Comparison of ENCODE assay signal across 8 cellular contexts in genomic region chr1:175023922-175024242, GRCh38. TPM values are rescaled to one million over a fixed set of nuclear protein-coding genes. Genes with fewer than 3 reads are reported as not detected.
A peak's percentile ranks its signal among the peaks of the same experiment; 100 is the strongest.
DNase-seq lines count a peak whose midpoint lies in the region; ATAC-seq, FAIRE-seq and TF ChIP-seq lines count a peak whose summit lies in the region.
"Not testable (repeated sequence)": the region's sequence is repeated elsewhere in the genome, so short reads cannot be mapped to it uniquely, and the experiment has no call there.

No MANE protein-coding gene starts in this region.

- not testable (repeated sequence) for H3K23me2 ChIP-seq in H9 (ENCODE audit: insufficient read length, low read depth, low read length, poor library complexity, severe bottlenecking)

- H2BK15ac ChIP-seq in H9 (ENCODE audit: low read depth, low read length) = not testable (repeated sequence)

- not testable (repeated sequence) for H4K20me1 ChIP-seq in H9 (ENCODE audit: control insufficient read depth, insufficient read depth, insufficient read length)

- peak overlapping the region; percentile 75 for H2AFZ ChIP-seq in H9 (ENCODE audit: low read length)

- H2BK5ac ChIP-seq in H9 (ENCODE audit: insufficient read length, low read length) = not testable (repeated sequence)

- WGBS in H9 (ENCODE audit: extremely low coverage, insufficient read length, low lambda C conversion rate) = no CpG with 5 or more reads among the region's 2 CpGs
- 94 to 100% (median 96%) methylated on average over 2 of the region's 2 CpGs for WGBS in heart left ventricle, 4 donors
- 86 to 95% (median 93%) methylated on average over 2 of the region's 2 CpGs for WGBS in small intestine, 3 donors

- peak overlapping the region; percentile 100 for H3K4me2 ChIP-seq in H9 (ENCODE audit: insufficient read depth, insufficient read length, low read length)

- H4K5ac ChIP-seq in H9 (ENCODE audit: insufficient read length, low read depth, low read length) = peak overlapping the region; percentile 95

- intact Hi-C loops in heart left ventricle (cut with DNase I) = loop anchor here in 2 of 10 donors (1.0 to 10.0 kb wide), 3 partner anchors 24 to 1181 kb away; partner anchors contain the start of gene COP1 (in 1 of the 2)

- H4K91ac ChIP-seq in H9 (ENCODE audit: insufficient read length, low read depth, low read length) = not testable (repeated sequence)

- not testable (repeated sequence) for H3K9me3 Mint-ChIP-seq in H9; activated T-cell treated with anti-CD3 and anti-CD28 coated beads, Interleukin-2, amount 50 U/mL, for 24 hours; chondrocyte (ENCODE audit: low read depth)

- not testable (repeated sequence) for FAIRE-seq in small intestine (lab: Jason Lieb, UNC)

- not testable (repeated sequence) for H3K36me3 Mint-ChIP-seq in H9 (ENCODE audit: insufficient read depth in 1 of 3, low read depth in 3 of 3); chondrocyte (ENCODE audit: low read depth)
- peaks cover 28% of the 10 kb centered on the region for H3K36me3 Mint-ChIP-seq in activated T-cell treated with anti-CD3 and anti-CD28 coated beads, Interleukin-2, amount 50 U/mL, for 24 hours (ENCODE audit: low read depth)

- H3T11ph ChIP-seq in H9 (ENCODE audit: low read length) = peak overlapping the region; percentile 43

- not testable (repeated sequence) for H2BK20ac ChIP-seq in H9 (ENCODE audit: low read depth, low read length, poor library complexity, severe bottlenecking)

- H3K79me2 ChIP-seq in H9 (ENCODE audit: insufficient read depth, low read length) = not testable (repeated sequence)

- not testable (repeated sequence) for TF ChIP-seq CTCF in AG04450 (IDR thresholded peaks at IDR 0.05; ENCODE audit: low read depth, low read length); H9 (conservative IDR thresholded peaks at IDR 0.05); chondrocyte (IDR thresholded peaks at IDR 0.05); heart left ventricle (IDR thresholded peaks at IDR 0.05)

- POLR2A ChIA-PET in AG04450 (lab: Yijun Ruan, JAX) = interaction anchor here (1.0 to 1.5 kb wide), 7 partner anchors 9 to 1184 kb away, joined by 4 to 35 read pairs (median 7); partner anchors contain the start of gene CACYBP

- H3K9ac ChIP-seq in H9 (ENCODE audit: extremely low read depth, insufficient read length, low read length) = peak overlapping the region; percentile 72
- H3K9ac ChIP-seq in NT2/D1 (ENCODE audit: insufficient read length, low read depth) = peak overlapping the region; percentile 98

- H3K79me1 ChIP-seq in H9 (ENCODE audit: insufficient read depth, low read depth, low read length, poor library complexity, severe bottlenecking) = not testable (repeated sequence)

- not testable (repeated sequence) for H2BK120ac ChIP-seq in H9 (ENCODE audit: low read depth, low read length, poor library complexity, severe bottlenecking)

- not testable (repeated sequence) for H3K9me3 ChIP-seq in AG04450 (ENCODE audit: control insufficient read depth, insufficient read depth, low read length); H9 (ENCODE audit: control insufficient read depth, low read depth, low read length); NT2/D1 (ENCODE audit: insufficient read depth, low read length); heart left ventricle; muscle layer of duodenum (ENCODE audit: control insufficient read depth in 1 of 2, low read length in 2 of 2); small intestine (ENCODE audit: control insufficient read depth, low read depth)

- H3K4me1 Mint-ChIP-seq in H9 = peaks cover 0 to 10% of the 10 kb centered on the region in 2 experiments; a peak in 2 of 4 replicates
- H3K4me1 Mint-ChIP-seq in activated T-cell treated with anti-CD3 and anti-CD28 coated beads, Interleukin-2, amount 50 U/mL, for 24 hours (ENCODE audit: low read depth) = peaks cover 30% of the 10 kb centered on the region
- peaks cover 24% of the 10 kb centered on the region for H3K4me1 Mint-ChIP-seq in chondrocyte (ENCODE audit: low read depth)

- H2BK12ac ChIP-seq in H9 (ENCODE audit: insufficient read length, low read depth, low read length) = not testable (repeated sequence)

- CTCF ChIA-PET in AG04450 (lab: Charles Lee) = interaction anchor here (1.4 to 2.7 kb wide), 3 partner anchors 25 to 101 kb away, joined by 3 to 14 read pairs (median 6); no protein-coding TSS in a partner anchor

- H3K18ac ChIP-seq in H9 (ENCODE audit: insufficient read length, low read depth, low read length) = peak overlapping the region; percentile 72

- peaks cover 18% of the 10 kb centered on the region for H3K36me3 ChIP-seq in NT2/D1 (ENCODE audit: insufficient read depth, insufficient read length, low read length)
- H3K36me3 ChIP-seq in heart left ventricle = peaks cover 0 to 17% (median 0%) of the 10 kb centered on the region in 9 donors
- not testable (repeated sequence) for H3K36me3 ChIP-seq in muscle layer of duodenum (ENCODE audit: control insufficient read depth in 1 of 2, insufficient read depth in 2 of 2, low read length in 2 of 2); small intestine (ENCODE audit: control insufficient read depth in 2 of 2, insufficient read depth in 2 of 2, low read length in 2 of 2)

- not testable (repeated sequence) for TF ChIP-seq POLR2A in heart left ventricle (IDR thresholded peaks at IDR 0.05)

- H3K4ac ChIP-seq in H9 (ENCODE audit: low read depth, low read length) = not testable (repeated sequence)

- ATAC-seq in heart left ventricle = peak in 2 of 4 donors; percentile 1 to 2

- H3K4me3 Mint-ChIP-seq in H9 (peak overlapping the region; percentile 86 to 94), chondrocyte (ENCODE audit: unreplicated experiment) (peak overlapping the region; percentile 84)
- peak overlapping the region; percentile 85 for H3K4me3 Mint-ChIP-seq in activated T-cell treated with anti-CD3 and anti-CD28 coated beads, Interleukin-2, amount 50 U/mL, for 24 hours

- peak overlapping the region; percentile 94 for H2AK5ac ChIP-seq in H9 (ENCODE audit: insufficient read length, low read length)

- H3K4me3 ChIP-seq in AG04450 (ENCODE audit: low read depth, low read length) (peak overlapping the region; percentile 96), NT2/D1 (ENCODE audit: insufficient read length, low read depth) (peak overlapping the region; percentile 97), heart left ventricle (peak overlapping the region in 11 of 12 donors; percentile 71 to 96 (median 93)), muscle layer of duodenum (ENCODE audit: low read depth in 1 of 2, low read length in 2 of 2) (peak overlapping the region; percentile 90 to 99)
- H3K4me3 ChIP-seq in small intestine (ENCODE audit: low read depth in 1 of 2, low read length in 2 of 2) = not testable (repeated sequence)

- not testable (repeated sequence) for H3K27me3 ChIP-seq in AG04450 (ENCODE audit: control insufficient read depth, insufficient read depth, low read length); H9 (ENCODE audit: insufficient read depth, low read length); NT2/D1 (ENCODE audit: insufficient read depth, insufficient read length); heart left ventricle; muscle layer of duodenum (ENCODE audit: low read depth, low read length); small intestine (ENCODE audit: control insufficient read depth in 2 of 2, insufficient read depth in 2 of 2, low read length in 2 of 2)

- DNase-seq in AG04450 (ENCODE audit: low read depth, low spot score); H9; NT2/D1 (ENCODE audit: low read depth, low spot score); activated T-cell treated with anti-CD3 and anti-CD28 coated beads, Interleukin-2, amount 50 U/mL, for 24 hours; chondrocyte (ENCODE audit: low spot score); heart left ventricle; small intestine: not testable (repeated sequence)

- H3K27ac Mint-ChIP-seq in H9 (peak overlapping the region; percentile 89 to 96 (median 95)), chondrocyte (ENCODE audit: unreplicated experiment) (peak overlapping the region; percentile 94)
- peak overlapping the region; percentile 94 for H3K27ac Mint-ChIP-seq in activated T-cell treated with anti-CD3 and anti-CD28 coated beads, Interleukin-2, amount 50 U/mL, for 24 hours

- H3K27ac ChIP-seq in AG04450 (ENCODE audit: low read depth, low read length) (peak overlapping the region; percentile 80), H9 (ENCODE audit: insufficient read length, low read depth, low read length) (peak overlapping the region; percentile 43), heart left ventricle (peak overlapping the region; percentile 54 to 90 (median 79)), muscle layer of duodenum (ENCODE audit: low read length) (peak overlapping the region; percentile 87), small intestine (ENCODE audit: low read depth in 1 of 2, low read length in 1 of 2) (peak overlapping the region; percentile 45 to 67)

- not testable (repeated sequence) for H3K23ac ChIP-seq in H9 (ENCODE audit: insufficient read length, low read depth, low read length)

- H4K8ac ChIP-seq in H9 (replicated peaks; ENCODE audit: insufficient read length, low read depth, low read length) = peak overlapping the region; percentile 96

- H3K56ac ChIP-seq in H9 (ENCODE audit: insufficient read length, low read depth, low read length) = not testable (repeated sequence)

- not testable (repeated sequence) for H3K4me1 ChIP-seq in H9 (ENCODE audit: insufficient read depth, low read length); NT2/D1 (ENCODE audit: insufficient read depth, insufficient read length); small intestine (ENCODE audit: control insufficient read depth in 2 of 2, insufficient read depth in 1 of 2, low read depth in 1 of 2, low read length in 1 of 2)
- H3K4me1 ChIP-seq in heart left ventricle (peaks cover 0 to 27% (median 16%) of the 10 kb centered on the region in 12 donors), muscle layer of duodenum (ENCODE audit: control insufficient read depth in 1 of 2, insufficient read depth in 2 of 2, low read length in 2 of 2) (peaks cover 0 to 11% of the 10 kb centered on the region in 2 donors)

- H3K14ac ChIP-seq in H9 (ENCODE audit: insufficient read depth, low read length) = peak overlapping the region; percentile 43; the same call in 1 of the 2 replicates

- not testable (repeated sequence) for H3K27me3 Mint-ChIP-seq in H9 (ENCODE audit: low read depth); activated T-cell treated with anti-CD3 and anti-CD28 coated beads, Interleukin-2, amount 50 U/mL, for 24 hours; chondrocyte (ENCODE audit: low read depth)

RNA-seq across cellular contexts. Expression of gene MRPS14, which starts 0.7 kb away (rescaled TPM):
- polyA plus RNA-seq in AG04450 (2011; rRNA removed) (37.4 and 40.8 TPM in 2 replicates), heart left ventricle (10 to 100 TPM; 12.4 to 25.0 TPM), small intestine (10 to 100 TPM; 18.1 to 34.7 (median 19.9) TPM)
- 14.0 and 14.4 TPM in 2 replicates for polyA minus RNA-seq in AG04450 (2011; rRNA and poly(A)+ RNA removed)
- total RNA-seq in H9 (2021) (30.6 and 32.8 TPM in 2 replicates), chondrocyte (20.4 to 34.2 TPM (median 22.1 TPM) in 3 replicates), heart left ventricle (10 to 100 TPM; 15.5 to 27.0 (median 22.7) TPM)

RNA-seq across cellular contexts. Expression of gene CACYBP, which starts 24.1 kb away (rescaled TPM):
- polyA plus RNA-seq in AG04450 (2011; rRNA removed) (53.8 and 71.2 TPM in 2 replicates), heart left ventricle (100 to 1,000 TPM in 1 of 2 donors, 10 to 100 TPM in 1; 30.1 to 170 TPM), small intestine (10 to 100 TPM; 42.4 to 99.8 (median 47.4) TPM)
- 8.5 and 11.8 TPM in 2 replicates for polyA minus RNA-seq in AG04450 (2011; rRNA and poly(A)+ RNA removed)
- total RNA-seq in H9 (2021) (202 and 208 TPM in 2 replicates), chondrocyte (57.5 to 67.1 TPM (median 65.4 TPM) in 3 replicates), heart left ventricle (10 to 100 TPM; 41.0 to 86.3 (median 54.6) TPM)

RNA-seq across cellular contexts. Expression of gene TNN, which starts 43.8 kb away (rescaled TPM):
- polyA plus RNA-seq in AG04450 (2011; rRNA removed) (not detected in 2 replicates), heart left ventricle (under 1 TPM; 0.03 to 0.08 TPM), small intestine (under 1 TPM in 1 of 3 donors, not detected in 2; 0.01 TPM)
- polyA minus RNA-seq in AG04450 (2011; rRNA and poly(A)+ RNA removed) = not detected in 2 replicates
- total RNA-seq in H9 (2021) (0.11 and 0.22 TPM in 2 replicates), chondrocyte (0.15 to 0.41 TPM (median 0.25 TPM) in 3 replicates), heart left ventricle (under 1 TPM in 6 of 9 donors, not detected in 3; 0.05 to 0.59 (median 0.19) TPM)
